ENCODE assay signal across 8 cellular contexts in genomic region chr17:76968707-76969597, GRCh38.
DNase-seq lines count a peak whose midpoint lies in the region; ATAC-seq and TF ChIP-seq lines count a peak whose summit lies in the region.

No MANE protein-coding gene starts in this region.

- no peaks in the 10 kb centered on the region for H3K9me3 Mint-ChIP-seq in mesothelial cell of epicardium

- H3K36me3 ChIP-seq in heart right ventricle: no peaks in the 10 kb centered on the region
- H3K36me3 ChIP-seq in body of pancreas (replicated peaks in 1 of 2; ENCODE audit: insufficient read depth in 1 of 2, low read depth in 2 of 2): no peaks in the 10 kb centered on the region

- H3K4me3 Mint-ChIP-seq in mesothelial cell of epicardium: peak overlapping the region; percentile 72

- 4 to 5% methylated on average over 45 of the region's 45 CpGs for WGBS in heart right ventricle, 2 donors
- WGBS in body of pancreas, 2 donors: 5% methylated on average over 42 to 45 of the region's 45 CpGs

- H3K4me3 ChIP-seq in heart right ventricle (peak overlapping the region; percentile 9 to 51 (median 38)), body of pancreas (no peak overlapping the region)

- H3K27ac ChIP-seq in heart right ventricle (no peak overlapping the region), body of pancreas (no peak overlapping the region)

- intact Hi-C loops in heart right ventricle (cut with DNase I): no loop called here
- intact Hi-C loops in Right ventricle myocardium inferior (cut with DNase I): no loop called here
- intact Hi-C loops in body of pancreas (cut with DNase I): no loop called here

- H3K4me1 ChIP-seq in heart right ventricle (peaks cover 2 to 16% (median 12%) of the 10 kb centered on the region in 9 donors), body of pancreas (peaks cover 18% of the 10 kb centered on the region)

- DNase-seq in heart right ventricle (no peak), Right ventricle myocardium inferior (ENCODE audit: missing footprints) (no peak), body of pancreas (peak; percentile 23 to 59 (median 37)), mesothelial cell of epicardium (ENCODE audit: low spot score in 2 of 2, unreplicated experiment in 2 of 2) (peak; percentile 46 to 71)
- peak; percentile 37 for DNase-seq in stimulated activated naive CD4-positive, alpha-beta T cell treated with Interleukin-2 at 50 U/mL for 16 hours (lab: John Stamatoyannopoulos, UW)

- no peaks in the 10 kb centered on the region for H3K36me3 Mint-ChIP-seq in mesothelial cell of epicardium

- no peak for TF ChIP-seq POLR2A in body of pancreas (IDR thresholded peaks at IDR 0.05)

- H3K9me3 ChIP-seq in heart right ventricle (no peaks in the 10 kb centered on the region), body of pancreas (no peaks in the 10 kb centered on the region)

- TF ChIP-seq CTCF in heart right ventricle (IDR thresholded peaks at IDR 0.05) (no peak), body of pancreas (IDR thresholded peaks at IDR 0.05) (no peak), mesothelial cell of epicardium (IDR thresholded peaks at IDR 0.05; ENCODE audit: unreplicated experiment) (no peak)

- peaks cover 8% of the 10 kb centered on the region for H3K4me1 Mint-ChIP-seq in mesothelial cell of epicardium

- H3K27me3 ChIP-seq in heart right ventricle (peaks cover 8 to 66% (median 51%) of the 10 kb centered on the region in 7 donors), body of pancreas (peaks cover 0 to 4% of the 10 kb centered on the region in 2 donors)

- peak in 2 of 8 donors; percentile 24 to 35 for ATAC-seq in heart right ventricle
- no peak for ATAC-seq in Right ventricle myocardium inferior
- peak; percentile 17 for ATAC-seq in SK-N-SH treated with all-trans-retinoic acid at 6 μM for 48 hours
- ATAC-seq in body of pancreas: peak; percentile 70
- ATAC-seq in HG02870 (IDR thresholded peaks at IDR 0.05; ENCODE audit: unreplicated experiment): no peak
- no peak for ATAC-seq in GM18909 (IDR thresholded peaks at IDR 0.05; ENCODE audit: poor library complexity, unreplicated experiment)

- H3K27me3 Mint-ChIP-seq in mesothelial cell of epicardium (ENCODE audit: low read depth): peaks cover 53% of the 10 kb centered on the region

- no peak overlapping the region for H3K27ac Mint-ChIP-seq in mesothelial cell of epicardium

TF ChIP-seq in SK-N-SH treated with all-trans-retinoic acid at 6 μM for 48 hours, 23 proteins besides CTCF, POLR2A, EP300 and RAD21:
- TF ChIP-seq CSRNP3 (CRISPR knock-in tag; IDR thresholded peaks at IDR 0.05): no peak
- no peak for TF ChIP-seq ZNF565 (CRISPR knock-in tag; conservative IDR thresholded peaks at IDR 0.05; ENCODE audit: low read depth)
- TF ChIP-seq GLIS3 (CRISPR knock-in tag; IDR thresholded peaks at IDR 0.05): no peak
- TF ChIP-seq ISL1 (CRISPR knock-in tag; IDR thresholded peaks at IDR 0.05): no peak
- TF ChIP-seq SNAI2 (CRISPR knock-in tag; IDR thresholded peaks at IDR 0.05): no peak
- no peak for TF ChIP-seq OSR1 (CRISPR knock-in tag; IDR thresholded peaks at IDR 0.05)
- no peak for TF ChIP-seq CSDC2 (CRISPR knock-in tag; IDR thresholded peaks at IDR 0.05)
- no peak for TF ChIP-seq ZNF8 (CRISPR knock-in tag; IDR thresholded peaks at IDR 0.05)
- TF ChIP-seq ARNTL (CRISPR knock-in tag; IDR thresholded peaks at IDR 0.05; ENCODE audit: borderline replicate concordance, low read depth): no peak
- no peak for TF ChIP-seq ZFP3 (CRISPR knock-in tag; IDR thresholded peaks at IDR 0.05)
- no peak for TF ChIP-seq PPARA (CRISPR knock-in tag; IDR thresholded peaks at IDR 0.05; ENCODE audit: borderline replicate concordance)
- TF ChIP-seq ZC3H10 (CRISPR knock-in tag; IDR thresholded peaks at IDR 0.05): no peak
- TF ChIP-seq CREB5 (CRISPR knock-in tag; IDR thresholded peaks at IDR 0.05; ENCODE audit: low read depth): no peak
- TF ChIP-seq TCF4 (CRISPR knock-in tag; IDR thresholded peaks at IDR 0.05; ENCODE audit: borderline replicate concordance): no peak
- no peak for TF ChIP-seq RARB (CRISPR knock-in tag; IDR thresholded peaks at IDR 0.05)
- no peak for TF ChIP-seq TOX (CRISPR knock-in tag; IDR thresholded peaks at IDR 0.05; ENCODE audit: borderline replicate concordance)

Comparison
In these comparisons a context has a peak if more than half of its experiments do, and no peak if none do; other contexts are left out.
1. ATAC-seq: peak in SK-N-SH treated with all-trans-retinoic acid at 6 μM for 48 hours (single experiment) and body of pancreas (single experiment); none in Right ventricle myocardium inferior (single experiment), HG02870 (single experiment) and GM18909 (single experiment).
2. DNase-seq: peak in body of pancreas (4 of 4), mesothelial cell of epicardium (2 of 2) and stimulated activated naive CD4-positive, alpha-beta T cell treated with Interleukin-2 at 50 U/mL for 16 hours (single experiment); none in heart right ventricle (0 of 2) and Right ventricle myocardium inferior (single experiment).
3. H3K4me3 ChIP-seq: peak in heart right ventricle (10 of 10); none in body of pancreas (0 of 2).